ENCODE assay signal across 12 cellular contexts in the genomic region with DNA sequence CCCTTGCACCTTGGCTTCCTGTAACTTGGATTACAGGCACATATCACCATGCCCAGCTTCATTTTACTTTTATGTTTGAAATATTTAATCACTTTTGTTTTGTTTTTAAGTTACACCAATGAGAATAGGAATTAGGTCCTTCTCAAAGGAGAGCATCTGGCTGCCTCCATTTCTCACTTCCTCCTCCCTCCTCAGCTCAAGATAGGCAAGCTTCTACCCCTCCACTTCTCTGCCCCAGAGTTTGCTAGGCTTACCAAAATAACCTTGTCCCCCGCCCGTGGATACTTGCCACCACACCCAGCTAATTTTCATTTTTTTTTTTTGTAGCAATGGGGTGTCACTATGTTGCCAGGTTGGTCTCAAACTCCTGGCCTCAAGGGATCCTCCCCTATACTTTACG. TPM values are rescaled to one million over a fixed set of nuclear protein-coding genes. Genes with fewer than 3 reads are reported as not detected.
A peak's percentile ranks its signal among the peaks of the same experiment; 100 is the strongest.
DNase-seq lines count a peak whose midpoint lies in the region; ATAC-seq lines count a peak whose summit lies in the region.
"Had no signal": no experiment of that assay in that cellular context is flagged by ENCODE, and none has a peak within 500 bp of the region (broad histone marks: within the 10 kb centered on the region; RNA-seq: fewer than 3 reads in every experiment).

No MANE protein-coding gene starts in this region.

- POLR2A ChIA-PET in naive thymus-derived CD8-positive, alpha-beta T cell (lab: Charles Lee) = no interaction called here

- intact Hi-C loops in left colon (cut with DNase I, micrococcal nuclease) = no loop called here

- peak overlapping the region in 6 of 10 donors; percentile 27 to 83 (median 69) for H3K27ac Mint-ChIP-seq in naive thymus-derived CD8-positive, alpha-beta T cell

- H3K4me1 Mint-ChIP-seq in naive thymus-derived CD8-positive, alpha-beta T cell = peaks cover 0 to 19% (median 5%) of the 10 kb centered on the region in 4 donors

- H3K36me3 Mint-ChIP-seq in naive thymus-derived CD8-positive, alpha-beta T cell = peaks cover 0 to 18% (median 4%) of the 10 kb centered on the region in 3 donors

- H3K27me3 Mint-ChIP-seq in naive thymus-derived CD8-positive, alpha-beta T cell = no peaks in the 10 kb centered on the region

- no peak for DNase-seq in naive thymus-derived CD8-positive, alpha-beta T cell
- no peak for DNase-seq in stimulated activated naive CD8-positive, alpha-beta T cell treated with anti-CD3 and anti-CD28 coated beads, Interleukin-15, Interleukin-2, amounts not matched to agents 100 U/mL and 50 U/mL, for 24 hours
- no peak for DNase-seq in left colon
- no peak for DNase-seq in hypothalamus (lab: John Stamatoyannopoulos, UW)
- DNase-seq: activated CD4-positive, alpha-beta T cell treated with anti-CD3 and anti-CD28 coated beads for 48 hours; activated effector memory CD4-positive, alpha-beta T cell treated with anti-CD3 and anti-CD28 coated beads, Interleukin-2, amount 50 U/mL, for 16 hours; GM23248; NCI-H1092 treated with DMSO at 0.1 percent for 48 hours had no signal

- no peak overlapping the region for H3K4me3 Mint-ChIP-seq in naive thymus-derived CD8-positive, alpha-beta T cell

- no peaks in the 10 kb centered on the region for H3K9me3 Mint-ChIP-seq in naive thymus-derived CD8-positive, alpha-beta T cell

- ATAC-seq in GM18868 (IDR thresholded peaks at IDR 0.05; ENCODE audit: unreplicated experiment) (peak; percentile 74), GM21619 (IDR thresholded peaks at IDR 0.05; ENCODE audit: unreplicated experiment) (peak; percentile 69), HG03521 (IDR thresholded peaks at IDR 0.05; ENCODE audit: unreplicated experiment) (peak; percentile 60), left colon (no peak)
- no peak for ATAC-seq in naive thymus-derived CD8-positive, alpha-beta T cell
- no peak for ATAC-seq in stimulated activated naive CD8-positive, alpha-beta T cell treated with anti-CD3 and anti-CD28 coated beads, Interleukin-15, Interleukin-2, amounts not matched to agents 100 U/mL and 50 U/mL, for 24 hours

RNA-seq across cellular contexts. Expression of gene GABARAPL2, which starts 17.9 kb away (rescaled TPM):
- 10 to 100 TPM; 76.5 to 84.6 TPM for total RNA-seq in naive thymus-derived CD8-positive, alpha-beta T cell
- polyA plus RNA-seq in naive thymus-derived CD8-positive, alpha-beta T cell = 100 to 1,000 TPM; 226 to 291 (median 250) TPM
- 100 to 1,000 TPM in 1 of 2 donors, 10 to 100 TPM in 1; 91.1 to 110 TPM for total RNA-seq in left colon

RNA-seq across cellular contexts. Expression of gene TMEM231, which starts 28.1 kb away (rescaled TPM):
- 1 to 10 TPM; 2.4 to 2.9 TPM for total RNA-seq in naive thymus-derived CD8-positive, alpha-beta T cell
- 1 to 10 TPM in 1 of 3 donors, under 1 TPM in 2; 0.95 to 1.4 (median 0.99) TPM for polyA plus RNA-seq in naive thymus-derived CD8-positive, alpha-beta T cell
- total RNA-seq in left colon = 1 to 10 TPM; 3.9 to 4.1 TPM

RNA-seq across cellular contexts. Expression of gene ADAT1, which starts 39.0 kb away (rescaled TPM):
- 10 to 100 TPM; 66.6 to 69.6 TPM for total RNA-seq in naive thymus-derived CD8-positive, alpha-beta T cell
- polyA plus RNA-seq in naive thymus-derived CD8-positive, alpha-beta T cell = 10 to 100 TPM; 35.0 to 41.5 (median 39.8) TPM
- total RNA-seq in left colon = 10 to 100 TPM; 35.9 to 37.5 TPM

RNA-seq across cellular contexts. Expression of gene CHST5, which starts 48.2 kb away (rescaled TPM):
- total RNA-seq in naive thymus-derived CD8-positive, alpha-beta T cell = not detected
- polyA plus RNA-seq in naive thymus-derived CD8-positive, alpha-beta T cell = not detected
- 100 to 1,000 TPM; 115 to 116 TPM for total RNA-seq in left colon
- total RNA-seq: GM23248, pulmonary artery endothelial cell had no signal
- polyA plus RNA-seq: GM23248 had no signal

Comparison
In these comparisons a context has a peak if more than half of its experiments do, and no peak if none do; other contexts are left out.
1. ATAC-seq: peak in GM18868 (single experiment), GM21619 (single experiment) and HG03521 (single experiment); none in naive thymus-derived CD8-positive, alpha-beta T cell (0 of 2), stimulated activated naive CD8-positive, alpha-beta T cell treated with anti-CD3 and anti-CD28 coated beads, Interleukin-15, Interleukin-2, amounts not matched to agents 100 U/mL and 50 U/mL, for 24 hours (single experiment) and left colon (single experiment).